1 cellular context compared by ENCODE assay signal in genomic region chr20:51739722-51740249, GRCh38.
TF ChIP-seq lines count a peak whose summit lies in the region.

No MANE protein-coding gene starts in this region.

TF ChIP-seq in GM23338, 12 proteins besides CTCF, POLR2A, EP300 and RAD21:
- no peak for TF ChIP-seq ZNF462 (CRISPR knock-in tag; IDR thresholded peaks at IDR 0.05)
- no peak for TF ChIP-seq ZNF114 (CRISPR knock-in tag; IDR thresholded peaks at IDR 0.05)
- TF ChIP-seq NANOG (IDR thresholded peaks at IDR 0.05; ENCODE audit: borderline replicate concordance): no peak
- TF ChIP-seq ETS1 (IDR thresholded peaks at IDR 0.05): no peak
- no peak for TF ChIP-seq JUNB (IDR thresholded peaks at IDR 0.05; ENCODE audit: unreplicated experiment)
- TF ChIP-seq REST (IDR thresholded peaks at IDR 0.05; ENCODE audit: unreplicated experiment): no peak
- no peak for TF ChIP-seq EZH2 (IDR thresholded peaks at IDR 0.05; ENCODE audit: low read depth, unreplicated experiment)
- no peak for TF ChIP-seq STAT1 (IDR thresholded peaks at IDR 0.05; ENCODE audit: unreplicated experiment)
- no peak for TF ChIP-seq ZNF331 (CRISPR knock-in tag; IDR thresholded peaks at IDR 0.05; ENCODE audit: low read depth)
- no peak for TF ChIP-seq POLR2AphosphoS5 (IDR thresholded peaks at IDR 0.05; ENCODE audit: low read depth)
- no peak for TF ChIP-seq CREB1 (CRISPR knock-in tag; IDR thresholded peaks at IDR 0.05; ENCODE audit: low read depth)
- TF ChIP-seq EZH2phosphoT487 (IDR thresholded peaks at IDR 0.05; ENCODE audit: unreplicated experiment): no peak
